Comparison of ENCODE assay signal across 8 cellular contexts in the genomic region with DNA sequence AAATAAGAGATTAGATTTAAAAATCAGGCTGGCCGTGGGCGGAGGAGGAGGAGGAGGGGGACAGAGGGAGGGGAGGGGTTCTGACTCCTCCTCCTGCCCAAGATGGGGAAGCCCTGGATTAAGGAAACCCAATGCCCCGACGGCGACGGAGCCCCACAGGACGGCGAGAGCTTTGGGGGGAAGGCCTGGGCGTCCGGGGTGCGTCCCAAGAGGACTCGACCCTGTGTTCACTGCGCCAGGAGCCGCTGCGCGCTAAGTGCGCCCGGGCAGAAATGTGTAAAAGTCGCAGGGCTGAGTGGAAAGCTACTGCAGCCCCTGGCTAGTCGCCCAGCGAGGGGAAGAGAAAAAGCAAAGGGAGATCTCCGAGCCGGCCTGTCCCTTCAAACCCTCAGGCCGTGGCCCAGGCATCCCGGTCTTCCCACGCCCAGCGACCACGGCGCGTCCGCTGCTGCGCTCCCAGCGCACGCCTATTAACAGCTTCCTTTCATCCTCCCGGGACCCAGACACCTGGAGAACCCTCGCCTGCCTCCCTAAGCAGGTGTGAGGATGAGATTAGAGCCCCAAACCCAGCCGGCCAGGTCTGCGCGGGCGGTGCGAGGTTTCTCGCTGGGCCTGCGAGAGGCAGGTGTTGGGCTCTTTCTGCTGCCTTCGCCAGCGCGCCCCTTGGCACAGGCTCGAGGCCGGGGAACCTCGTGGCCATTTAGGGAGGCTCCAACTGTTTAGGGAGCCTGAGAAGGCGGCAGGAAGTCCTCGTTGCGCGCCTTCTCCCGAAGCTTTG. TPM values are rescaled to one million over a fixed set of nuclear protein-coding genes. Genes with fewer than 3 reads are reported as not detected.
DNase-seq lines count a peak whose midpoint lies in the region; ATAC-seq and TF ChIP-seq lines count a peak whose summit lies in the region.

No MANE protein-coding gene starts in this region.

- ATAC-seq in upper lobe of right lung (peak; percentile 50), GM21786 (IDR thresholded peaks at IDR 0.05; ENCODE audit: unreplicated experiment) (no peak), GM18498 (IDR thresholded peaks at IDR 0.05; ENCODE audit: unreplicated experiment) (no peak)

- TF ChIP-seq POLR2A in erythroblast (IDR thresholded peaks at IDR 0.05; ENCODE audit: low read length), result no peak

- peaks cover 10% of the 10 kb centered on the region for H3K4me1 ChIP-seq in upper lobe of right lung

- no peaks in the 10 kb centered on the region for H3K27me3 ChIP-seq in upper lobe of right lung

- H3K27ac ChIP-seq in upper lobe of right lung, result peak overlapping the region; percentile 81

- intact Hi-C loops in upper lobe of right lung (cut with DNase I), result no loop called here

- H3K4me3 ChIP-seq in upper lobe of right lung, result peak overlapping the region; percentile 60

- H3K9me3 ChIP-seq in upper lobe of right lung, result no peaks in the 10 kb centered on the region

- H3K36me3 ChIP-seq in upper lobe of right lung, result no peaks in the 10 kb centered on the region

- TF ChIP-seq CTCF in upper lobe of right lung (IDR thresholded peaks at IDR 0.05), result no peak

- DNase-seq in NCI-H1436 (lab: John Stamatoyannopoulos, UW), result peak; percentile 14
- no peak for DNase-seq in NCI-H1436 treated with DMSO at 0.1 percent for 48 hours (lab: John Stamatoyannopoulos, UW)
- peak; percentile 21 for DNase-seq in activated CD8-positive, alpha-beta memory T cell treated with anti-CD3 and anti-CD28 coated beads, Interleukin-2, amount 50 U/mL, for 4 hours
- DNase-seq in erythroblast (lab: John Stamatoyannopoulos, UW), result peak; percentile 22 to 28
- peak; percentile 25 for DNase-seq in mucosa of gallbladder (ENCODE audit: low spot score)
- DNase-seq in upper lobe of right lung, result peak; percentile 74

RNA-seq across cellular contexts. Expression of a gene that starts 1.4 kb away (rescaled TPM):
- total RNA-seq in mucosa of gallbladder, result 51.9 TPM
- 70.5 TPM for total RNA-seq in upper lobe of right lung
